8 cellular contexts compared by ENCODE assay signal in genomic region chr1:89023026-89023425, GRCh38. TPM values are rescaled to one million over a fixed set of nuclear protein-coding genes. Genes with fewer than 3 reads are reported as not detected.
DNase-seq lines count a peak whose midpoint lies in the region; ATAC-seq and TF ChIP-seq lines count a peak whose summit lies in the region.

No MANE protein-coding gene starts in this region.

- H4K8ac ChIP-seq in IMR-90 (ENCODE audit: low read depth in 2 of 2, low read length in 2 of 2): peak overlapping the region; percentile 88 to 100

- H3K9me3 ChIP-seq in CD8-positive, alpha-beta memory T cell (ENCODE audit: low read length): no peaks in the 10 kb centered on the region
- H3K9me3 ChIP-seq in IMR-90 (ENCODE audit: control insufficient read depth, insufficient read depth, low read length): no peaks in the 10 kb centered on the region
- H3K9me3 ChIP-seq in ovary: no peaks in the 10 kb centered on the region

- TF ChIP-seq POLR2A in IMR-90 (IDR thresholded peaks at IDR 0.05; ENCODE audit: low read depth, low read length): no peak
- no peak for TF ChIP-seq POLR2A in ovary (IDR thresholded peaks at IDR 0.05)

- H3K56ac ChIP-seq in IMR-90 (ENCODE audit: extremely low read depth, insufficient read depth, low read length): peak overlapping the region; percentile 93

- peaks cover 44 to 56% (median 49%) of the 10 kb centered on the region in 3 donors for H3K4me1 Mint-ChIP-seq in CD8-positive, alpha-beta memory T cell
- H3K4me1 Mint-ChIP-seq in central memory CD8-positive, alpha-beta T cell: peaks cover 48% of the 10 kb centered on the region
- peaks cover 13% of the 10 kb centered on the region for H3K4me1 Mint-ChIP-seq in progenitor cell of endocrine pancreas (ENCODE audit: low read depth)

- dilution Hi-C loops in IMR-90 (cut with HindIII; ENCODE audit: low sequenced_read_pairs, unreplicated experiment): no loop called here

- POLR2A ChIA-PET in CD8-positive, alpha-beta memory T cell (lab: Charles Lee): interaction anchor here (1.1 to 1.3 kb wide), 3 partner anchors 11 to 47 kb away, joined by 3 to 5 read pairs (median 3); partner anchors contain the start of gene GBP1
- POLR2A ChIA-PET in IMR-90 (lab: Charles Lee; ENCODE audit: unreplicated experiment): no interaction called here

- DNase-seq in CD8-positive, alpha-beta memory T cell: no peak
- DNase-seq in IMR-90: no peak
- no peak for DNase-seq in central memory CD8-positive, alpha-beta T cell (ENCODE audit: low spot score in 2 of 2)
- DNase-seq in ovary: no peak
- no peak for DNase-seq in CD1c-positive myeloid dendritic cell (ENCODE audit: extremely low spot score)
- DNase-seq in progenitor cell of endocrine pancreas (ENCODE audit: low spot score, unreplicated experiment): no peak
- no peak for DNase-seq in OCI-M1 (lab: John Stamatoyannopoulos, UW)

- TF ChIP-seq CTCF in IMR-90 (conservative IDR thresholded peaks at IDR 0.05; ENCODE audit: low read depth, low read length): no peak
- no peak for TF ChIP-seq CTCF in ovary (IDR thresholded peaks at IDR 0.05)
- no peak for TF ChIP-seq CTCF in progenitor cell of endocrine pancreas (IDR thresholded peaks at IDR 0.05; ENCODE audit: unreplicated experiment)

- peaks cover 20 to 44% (median 26%) of the 10 kb centered on the region in 3 donors for H3K36me3 Mint-ChIP-seq in CD8-positive, alpha-beta memory T cell
- peaks cover 35% of the 10 kb centered on the region for H3K36me3 Mint-ChIP-seq in central memory CD8-positive, alpha-beta T cell (ENCODE audit: insufficient read depth)
- no peaks in the 10 kb centered on the region for H3K36me3 Mint-ChIP-seq in progenitor cell of endocrine pancreas (ENCODE audit: insufficient read depth)

- H4K91ac ChIP-seq in IMR-90 (ENCODE audit: insufficient read depth, low read depth, low read length): peak overlapping the region; percentile 98

- peak overlapping the region; percentile 92 to 96 (median 93) for H3K4me3 Mint-ChIP-seq in CD8-positive, alpha-beta memory T cell
- H3K4me3 Mint-ChIP-seq in central memory CD8-positive, alpha-beta T cell: peak overlapping the region; percentile 87
- H3K4me3 Mint-ChIP-seq in progenitor cell of endocrine pancreas (ENCODE audit: low read depth): no peak overlapping the region

- peak overlapping the region; percentile 100 for H4K5ac ChIP-seq in IMR-90 (ENCODE audit: low read depth, low read length)

- peaks cover 7% of the 10 kb centered on the region for H3K9me1 ChIP-seq in IMR-90 (ENCODE audit: insufficient read depth, low read length)

- no peaks in the 10 kb centered on the region for H3K27me3 ChIP-seq in CD8-positive, alpha-beta memory T cell (ENCODE audit: insufficient read depth, low read length, poor library complexity, severe bottlenecking)
- no peaks in the 10 kb centered on the region for H3K27me3 ChIP-seq in IMR-90 (ENCODE audit: control insufficient read depth, insufficient read depth, low read length)
- H3K27me3 ChIP-seq in ovary: no peaks in the 10 kb centered on the region

- H3K9ac ChIP-seq in IMR-90 (ENCODE audit: low read depth, low read length): peak overlapping the region; percentile 81

- TF ChIP-seq RAD21 in IMR-90 (IDR thresholded peaks at IDR 0.05; ENCODE audit: low read length): no peak

- TF ChIP-seq EP300 in ovary (IDR thresholded peaks at IDR 0.05): no peak

- peak overlapping the region; percentile 100 for H3K4ac ChIP-seq in IMR-90 (ENCODE audit: low read depth, low read length)

- H3K23ac ChIP-seq in IMR-90 (ENCODE audit: low read depth, low read length): peak overlapping the region; percentile 100

- no TSS peak for BruUV-seq in IMR-90 (replicated peaks; lab: Mats Ljungman, UMichigan)

- peak overlapping the region; percentile 97 for H2AFZ ChIP-seq in IMR-90 (replicated peaks; ENCODE audit: low read length, poor library complexity)

- H2BK5ac ChIP-seq in IMR-90 (ENCODE audit: low read depth, low read length, poor library complexity, severe bottlenecking): peak overlapping the region; percentile 100

- H3K4me3 ChIP-seq in CD8-positive, alpha-beta memory T cell (ENCODE audit: low read length): peak overlapping the region; percentile 82
- peak overlapping the region; percentile 81 for H3K4me3 ChIP-seq in IMR-90 (ENCODE audit: insufficient read depth, low read depth, low read length)
- peak overlapping the region; percentile 38 for H3K4me3 ChIP-seq in ovary

- peak overlapping the region; percentile 86 to 99 (median 94) for H3K27ac Mint-ChIP-seq in CD8-positive, alpha-beta memory T cell
- peak overlapping the region; percentile 94 for H3K27ac Mint-ChIP-seq in central memory CD8-positive, alpha-beta T cell (ENCODE audit: low read depth)
- no peak overlapping the region for H3K27ac Mint-ChIP-seq in progenitor cell of endocrine pancreas

- H3K36me3 ChIP-seq in CD8-positive, alpha-beta memory T cell (ENCODE audit: insufficient read depth, low read length): peaks cover 12% of the 10 kb centered on the region
- H3K36me3 ChIP-seq in IMR-90 (ENCODE audit: control insufficient read depth, insufficient read depth, low read length) (peaks cover 8% of the 10 kb centered on the region), ovary (no peaks in the 10 kb centered on the region)

- ATAC-seq in IMR-90 (ENCODE audit: low read depth): peak; percentile 6; the same call in 1 of the 2 replicates
- no peak for ATAC-seq in central memory CD8-positive, alpha-beta T cell (replicated peaks; ENCODE audit: extremely low read depth, poor library complexity, severe bottlenecking)
- ATAC-seq in HG03439 (IDR thresholded peaks at IDR 0.05; ENCODE audit: unreplicated experiment): no peak

- H3K18ac ChIP-seq in IMR-90 (ENCODE audit: low read depth, low read length): peak overlapping the region; percentile 100

- peak overlapping the region; percentile 32 for H3K27ac ChIP-seq in CD8-positive, alpha-beta memory T cell (ENCODE audit: low read depth, low read length)
- peak overlapping the region; percentile 98 for H3K27ac ChIP-seq in IMR-90 (ENCODE audit: insufficient read depth, low read length)
- H3K27ac ChIP-seq in ovary: peak overlapping the region; percentile 27 to 81

- peak overlapping the region; percentile 100 for H2BK20ac ChIP-seq in IMR-90 (ENCODE audit: low read depth, low read length)

- H3K9me3 Mint-ChIP-seq in CD8-positive, alpha-beta memory T cell: peaks cover 0 to 14% (median 9%) of the 10 kb centered on the region in 5 donors
- peaks cover 5% of the 10 kb centered on the region for H3K9me3 Mint-ChIP-seq in central memory CD8-positive, alpha-beta T cell
- H3K9me3 Mint-ChIP-seq in progenitor cell of endocrine pancreas (ENCODE audit: low read depth): peaks cover 10% of the 10 kb centered on the region

- in situ Hi-C loops in IMR-90 (cut with MboI; ENCODE audit: low sequenced_read_pairs): no loop called here

- peak overlapping the region; percentile 100 for H3K14ac ChIP-seq in IMR-90 (replicated peaks; ENCODE audit: low read depth, low read length)

- intact Hi-C loops in IMR-90 (cut with micrococcal nuclease) (no loop called here), ovary (cut with DNase I) (no loop called here)

- peaks cover 30% of the 10 kb centered on the region for H3K4me1 ChIP-seq in CD8-positive, alpha-beta memory T cell (ENCODE audit: insufficient read depth, low read length)
- peaks cover 7% of the 10 kb centered on the region for H3K4me1 ChIP-seq in IMR-90 (ENCODE audit: control insufficient read depth, insufficient read depth, low read length)
- H3K4me1 ChIP-seq in ovary (ENCODE audit: insufficient read depth): peaks cover 4% of the 10 kb centered on the region

- peak overlapping the region; percentile 100 for H2BK120ac ChIP-seq in IMR-90 (ENCODE audit: low read depth, low read length)

- H3K79me1 ChIP-seq in IMR-90 (ENCODE audit: low read depth in 1 of 2, low read length in 2 of 2): peaks cover 14 to 25% of the 10 kb centered on the region in 2 experiments; a peak in 3 of 4 replicates

- H2BK15ac ChIP-seq in IMR-90 (ENCODE audit: low read depth, low read length): peak overlapping the region; percentile 98

- peak overlapping the region; percentile 95 for H3K4me2 ChIP-seq in IMR-90 (ENCODE audit: low read depth, low read length)

- CTCF ChIA-PET in CD8-positive, alpha-beta memory T cell (lab: Charles Lee): interaction anchor here (1.0 to 2.3 kb wide), 4 partner anchors 11 to 335 kb away, joined by 4 to 12 read pairs (median 8); partner anchors contain the start of gene GBP5
- CTCF ChIA-PET in IMR-90 (lab: Yijun Ruan, JAX): interaction anchor here (0.6 to 0.7 kb wide), 2 partner anchors 33 to 740 kb away, joined by 3 to 4 read pairs; no protein-coding TSS in a partner anchor

- peaks cover 0 to 7% of the 10 kb centered on the region in 2 donors for H3K27me3 Mint-ChIP-seq in CD8-positive, alpha-beta memory T cell
- H3K27me3 Mint-ChIP-seq in central memory CD8-positive, alpha-beta T cell: no peaks in the 10 kb centered on the region
- H3K27me3 Mint-ChIP-seq in progenitor cell of endocrine pancreas: no peaks in the 10 kb centered on the region

- H2AK9ac ChIP-seq in IMR-90 (replicated peaks; ENCODE audit: low read depth, low read length, poor library complexity): no peak overlapping the region

- no peak overlapping the region for H2AK5ac ChIP-seq in IMR-90 (ENCODE audit: low read depth, low read length)

- no peaks in the 10 kb centered on the region for H4K20me1 ChIP-seq in IMR-90 (ENCODE audit: insufficient read depth, low read length)

RNA-seq across cellular contexts. Expression of gene GBP3, which starts 0.4 kb away (rescaled TPM):
- total RNA-seq in CD8-positive, alpha-beta memory T cell: 10 to 100 TPM in 1 of 2 experiments, 1 to 10 TPM in 1; 8.4 to 12.1 TPM
- 16.8 TPM for polyA plus RNA-seq in CD8-positive, alpha-beta memory T cell
- 42.5 and 50.0 TPM in 2 replicates for total RNA-seq in IMR-90 (2012; rRNA removed)
- 20.5 and 21.9 TPM in 2 replicates for polyA plus RNA-seq in IMR-90 (2012; rRNA removed)
- polyA plus RNA-seq in IMR-90 (2012; cell fraction: cytosol; rRNA removed): 7.8 and 18.4 TPM in 2 replicates
- 6.9 and 32.6 TPM in 2 replicates for polyA plus RNA-seq in IMR-90 (2012; cell fraction: nucleus; rRNA removed; ENCODE audit: low replicate concordance)
- 10 to 100 TPM in 6 of 7 donors, 1 to 10 TPM in 1; 7.3 to 24.1 (median 14.2) TPM for total RNA-seq in ovary
- polyA plus RNA-seq in ovary: 10 to 100 TPM in 1 of 2 donors, 1 to 10 TPM in 1; 5.0 to 24.9 TPM
- not detected in 2 replicates for total RNA-seq in progenitor cell of endocrine pancreas

RNA-seq across cellular contexts. Expression of gene KYAT3, which starts 30.6 kb away (rescaled TPM):
- total RNA-seq in CD8-positive, alpha-beta memory T cell: 10 to 100 TPM; 56.1 to 62.0 TPM
- 25.9 TPM for polyA plus RNA-seq in CD8-positive, alpha-beta memory T cell
- total RNA-seq in IMR-90 (2012; rRNA removed): 20.4 and 34.2 TPM in 2 replicates
- 19.6 and 22.6 TPM in 2 replicates for polyA plus RNA-seq in IMR-90 (2012; rRNA removed)
- 2.9 and 3.7 TPM in 2 replicates for polyA plus RNA-seq in IMR-90 (2012; cell fraction: cytosol; rRNA removed)
- polyA plus RNA-seq in IMR-90 (2012; cell fraction: nucleus; rRNA removed; ENCODE audit: low replicate concordance): 1.7 and 14.5 TPM in 2 replicates
- 10 to 100 TPM; 20.4 to 35.5 (median 25.7) TPM for total RNA-seq in ovary
- polyA plus RNA-seq in ovary: 10 to 100 TPM; 21.2 to 40.3 TPM
- total RNA-seq in progenitor cell of endocrine pancreas: 54.7 and 56.2 TPM in 2 replicates

RNA-seq across cellular contexts. Expression of gene RBMXL1, which starts 30.6 kb away (rescaled TPM):
- total RNA-seq in CD8-positive, alpha-beta memory T cell: 10 to 100 TPM; 25.6 to 27.0 TPM
- 10.2 TPM for polyA plus RNA-seq in CD8-positive, alpha-beta memory T cell
- total RNA-seq in IMR-90 (2012; rRNA removed) (8.1 and 10.8 TPM in 2 replicates), ovary (10 to 100 TPM; 12.4 to 30.0 (median 22.5) TPM), progenitor cell of endocrine pancreas (14.4 and 15.0 TPM in 2 replicates)
- polyA plus RNA-seq in IMR-90 (2012; rRNA removed) (2.8 and 3.5 TPM in 2 replicates), ovary (10 to 100 TPM in 1 of 2 donors, 1 to 10 TPM in 1; 8.8 to 15.2 TPM)
- polyA plus RNA-seq in IMR-90 (2012; cell fraction: cytosol; rRNA removed): 1.4 and 2.4 TPM in 2 replicates
- polyA plus RNA-seq in IMR-90 (2012; cell fraction: nucleus; rRNA removed; ENCODE audit: low replicate concordance): 0.64 and 3.7 TPM in 2 replicates

RNA-seq across cellular contexts. Expression of gene GBP1, which starts 42.0 kb away (rescaled TPM):
- 10 to 100 TPM; 52.1 to 53.0 TPM for total RNA-seq in CD8-positive, alpha-beta memory T cell
- polyA plus RNA-seq in CD8-positive, alpha-beta memory T cell: 77.4 TPM
- total RNA-seq in IMR-90 (2012; rRNA removed) (108 and 118 TPM in 2 replicates), ovary (10 to 100 TPM; 16.4 to 27.1 (median 20.8) TPM), progenitor cell of endocrine pancreas (not detected in 2 replicates)
- polyA plus RNA-seq in IMR-90 (2012; rRNA removed) (39.3 and 40.1 TPM in 2 replicates), ovary (10 to 100 TPM; 15.2 to 41.7 TPM)
- 11.7 and 17.1 TPM in 2 replicates for polyA plus RNA-seq in IMR-90 (2012; cell fraction: cytosol; rRNA removed)
- polyA plus RNA-seq in IMR-90 (2012; cell fraction: nucleus; rRNA removed; ENCODE audit: low replicate concordance): 25.0 and 184 TPM in 2 replicates

Comparison
In these comparisons a context has a peak if more than half of its experiments do, and no peak if none do; other contexts are left out.
1. H3K27ac ChIP-seq: peak in every context shown above with its lines; median percentile 98 in IMR-90; 54 in ovary; 32 in CD8-positive, alpha-beta memory T cell.